In the genomic region with DNA sequence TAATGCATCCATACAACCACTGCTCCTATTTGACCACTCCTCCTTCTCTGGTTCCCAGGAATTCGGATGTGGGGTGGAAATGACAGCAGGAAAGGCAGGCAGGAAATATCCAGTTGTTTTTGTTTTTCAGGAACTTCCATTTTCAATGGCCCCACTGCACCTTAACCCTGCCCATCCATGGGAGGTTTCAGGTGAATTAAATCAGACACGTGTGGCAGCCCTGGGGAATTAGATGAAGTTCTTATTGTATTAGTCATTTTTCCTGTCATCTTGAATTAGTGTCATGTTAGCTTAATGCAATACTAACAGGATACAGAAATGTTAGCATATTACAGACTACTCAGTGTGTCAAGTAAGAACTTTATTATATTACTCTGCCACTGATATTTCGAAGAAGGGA, we compare ENCODE assay signal across 29 cellular contexts.
"Had no signal": no experiment of that assay in that cellular context is flagged by ENCODE, and none has a peak within 500 bp of the region (broad histone marks: within the 10 kb centered on the region; RNA-seq: fewer than 3 reads in every experiment).

No MANE protein-coding gene starts in this region.

- H3K4me1 Mint-ChIP-seq: activated CD4-positive, alpha-beta T cell treated with anti-CD3 and anti-CD28 coated beads, Interleukin-2, amount 10 ng/mL, durations not matched to agents 24 days and 14 days; activated naive CD4-positive, alpha-beta T cell treated with anti-CD3 and anti-CD28 coated beads, Interleukin-2, amount 10 ng/mL, durations not matched to agents 7 days and 5 days; mesothelial cell of epicardium; naive B cell; nephron progenitor cell; stimulated activated memory B cell treated with anti-CD40 and anti-IgM and Interleukin-4, amounts not matched to agents 10 μg/mL and 1 μg/mL and 100 μg/mL, for 72 hours; T-helper 17 cell had no signal

- H3K27me3 Mint-ChIP-seq: activated naive CD4-positive, alpha-beta T cell treated with anti-CD3 and anti-CD28 coated beads, Interleukin-2, amount 10 ng/mL, durations not matched to agents 7 days and 5 days; activated T-cell treated with anti-CD3 and anti-CD28 coated beads, Interleukin-2, amount 50 U/mL, for 24 hours; stimulated activated memory B cell treated with anti-CD40 and anti-IgM and Interleukin-4, amounts not matched to agents 10 μg/mL and 1 μg/mL and 100 μg/mL, for 72 hours had no signal

- DNase-seq: activated CD4-positive, alpha-beta memory T cell treated with anti-CD3 and anti-CD28 coated beads for 36 hours; activated CD4-positive, alpha-beta T cell treated with anti-CD3 and anti-CD28 coated beads, Interleukin-2, amount 10 ng/mL, durations not matched to agents 24 days and 14 days; activated CD8-positive, alpha-beta memory T cell treated with anti-CD3 and anti-CD28 coated beads, Interleukin-2, amount 50 U/mL, for 48 hours; activated gamma-delta T cell; activated naive CD4-positive, alpha-beta T cell treated with anti-CD3 and anti-CD28 coated beads, Interleukin-2, amount 10 ng/mL, durations not matched to agents 7 days and 5 days; activated T-cell treated with anti-CD3 and anti-CD28 coated beads, Interleukin-2, amount 50 U/mL, for 24 hours; amygdala; central memory CD4-positive, alpha-beta T cell; effector CD4-positive, alpha-beta T cell; gastrocnemius medialis; glutamatergic neuron; hippocampal formation; left colon; naive B cell; nephron progenitor cell; occipital lobe; stimulated activated CD4-positive, alpha-beta T cell treated with anti-CD3 and anti-CD28 coated beads, Interleukin-4, amount 100 ng/mL, for 4 hours; stimulated activated CD8-positive, alpha-beta memory T cell treated with anti-CD3 and anti-CD28 coated beads, Interleukin-4, amount 100 ng/mL, for 48 hours; stomach; SW 1271; T-helper 17 cell; T1000; thyroid gland; upper lobe of left lung; WERI-Rb-1 had no signal

- H3K4me3 Mint-ChIP-seq: activated CD4-positive, alpha-beta memory T cell treated with anti-CD3 and anti-CD28 coated beads for 36 hours; activated CD4-positive, alpha-beta T cell treated with anti-CD3 and anti-CD28 coated beads, Interleukin-2, amount 10 ng/mL, durations not matched to agents 24 days and 14 days; activated naive CD4-positive, alpha-beta T cell treated with anti-CD3 and anti-CD28 coated beads, Interleukin-2, amount 10 ng/mL, durations not matched to agents 7 days and 5 days; activated T-cell treated with anti-CD3 and anti-CD28 coated beads, Interleukin-2, amount 50 U/mL, for 24 hours; mesothelial cell of epicardium; naive B cell; nephron progenitor cell; stimulated activated memory B cell treated with anti-CD40 and anti-IgM and Interleukin-4, amounts not matched to agents 10 μg/mL and 1 μg/mL and 100 μg/mL, for 72 hours; T-helper 17 cell had no signal

- ATAC-seq: activated CD4-positive, CD25-positive, alpha-beta regulatory T cell treated with anti-CD3 and anti-CD28 coated beads, Interleukin-2, amount 50 U/mL, for 24 hours; gastrocnemius medialis; left colon; sciatic nerve; stimulated activated memory B cell treated with anti-CD40 and anti-IgM and Interleukin-4, amounts not matched to agents 10 μg/mL and 1 μg/mL and 100 μg/mL, for 72 hours; T-helper 17 cell had no signal

- H3K36me3 Mint-ChIP-seq: activated CD4-positive, alpha-beta memory T cell treated with anti-CD3 and anti-CD28 coated beads for 36 hours; activated naive CD4-positive, alpha-beta T cell treated with anti-CD3 and anti-CD28 coated beads, Interleukin-2, amount 10 ng/mL, durations not matched to agents 7 days and 5 days; mesothelial cell of epicardium; naive B cell; stimulated activated memory B cell treated with anti-CD40 and anti-IgM and Interleukin-4, amounts not matched to agents 10 μg/mL and 1 μg/mL and 100 μg/mL, for 72 hours had no signal

- H3K27ac Mint-ChIP-seq: activated CD4-positive, alpha-beta memory T cell treated with anti-CD3 and anti-CD28 coated beads for 36 hours; activated CD4-positive, alpha-beta T cell treated with anti-CD3 and anti-CD28 coated beads, Interleukin-2, amount 10 ng/mL, durations not matched to agents 24 days and 14 days; activated naive CD4-positive, alpha-beta T cell treated with anti-CD3 and anti-CD28 coated beads, Interleukin-2, amount 10 ng/mL, durations not matched to agents 7 days and 5 days; activated T-cell treated with anti-CD3 and anti-CD28 coated beads, Interleukin-2, amount 50 U/mL, for 24 hours; mesothelial cell of epicardium; naive B cell; nephron progenitor cell; stimulated activated memory B cell treated with anti-CD40 and anti-IgM and Interleukin-4, amounts not matched to agents 10 μg/mL and 1 μg/mL and 100 μg/mL, for 72 hours; T-helper 17 cell had no signal

- H3K9me3 Mint-ChIP-seq: activated CD4-positive, alpha-beta memory T cell treated with anti-CD3 and anti-CD28 coated beads for 36 hours; activated CD4-positive, alpha-beta T cell treated with anti-CD3 and anti-CD28 coated beads, Interleukin-2, amount 10 ng/mL, durations not matched to agents 24 days and 14 days; activated naive CD4-positive, alpha-beta T cell treated with anti-CD3 and anti-CD28 coated beads, Interleukin-2, amount 10 ng/mL, durations not matched to agents 7 days and 5 days had no signal
